9 cellular contexts compared by ENCODE assay signal in genomic region chr22:41023299-41023623, GRCh38.
A peak's percentile ranks its signal among the peaks of the same experiment; 100 is the strongest.
DNase-seq lines count a peak whose midpoint lies in the region; ATAC-seq and TF ChIP-seq lines count a peak whose summit lies in the region.
"Had no signal": no experiment of that assay in that cellular context is flagged by ENCODE, and none has a peak within 500 bp of the region (broad histone marks: within the 10 kb centered on the region; RNA-seq: fewer than 3 reads in every experiment).

No MANE protein-coding gene starts in this region.

- no peak for ATAC-seq in GM19463 (IDR thresholded peaks at IDR 0.05; ENCODE audit: unreplicated experiment)

- no peaks in the 10 kb centered on the region for H3K27me3 Mint-ChIP-seq in activated T-cell treated with anti-CD3 and anti-CD28 coated beads, Interleukin-2, amount 50 U/mL, for 24 hours

- H3K9me3 ChIP-seq in SU-DHL-6 (ENCODE audit: insufficient read depth, low read length) (no peaks in the 10 kb centered on the region), iPS-18a (ENCODE audit: control insufficient read depth, low read depth, low read length) (no peaks in the 10 kb centered on the region), stomach (no peaks in the 10 kb centered on the region)

- no peaks in the 10 kb centered on the region for H4K20me1 ChIP-seq in SU-DHL-6 (ENCODE audit: low read depth, low read length)

- no peak for TF ChIP-seq EP300 in stomach (IDR thresholded peaks at IDR 0.05)

- no peak for DNase-seq in activated T-cell treated with anti-CD3 and anti-CD28 coated beads, Interleukin-2, amount 50 U/mL, for 24 hours
- DNase-seq in activated T-cell treated with anti-CD3 and anti-CD28 coated beads, Interleukin-2, amount 50 U/mL, for 1 hour: no peak
- no peak for DNase-seq in stomach
- DNase-seq in midbrain (lab: John Stamatoyannopoulos, UW): no peak
- no peak for DNase-seq in NOMO-1 treated with dmso at 0.1 percent for 144 hours (lab: John Stamatoyannopoulos, UW; ENCODE audit: unreplicated experiment)
- DNase-seq: NCI-H446 had no signal

- H3F3A ChIP-seq in SU-DHL-6 (ENCODE audit: insufficient read depth): peaks cover 15% of the 10 kb centered on the region

- H3K27me3 ChIP-seq in SU-DHL-6 (ENCODE audit: low read length): no peaks in the 10 kb centered on the region
- H3K27me3 ChIP-seq in iPS-18a (ENCODE audit: control insufficient read depth, insufficient read depth, low read length): peaks cover 9% of the 10 kb centered on the region
- H3K27me3 ChIP-seq in stomach: no peaks in the 10 kb centered on the region

- peaks cover 20% of the 10 kb centered on the region for H3K4me1 Mint-ChIP-seq in activated T-cell treated with anti-CD3 and anti-CD28 coated beads, Interleukin-2, amount 50 U/mL, for 24 hours (ENCODE audit: low read depth)

- H3K36me3 ChIP-seq in SU-DHL-6 (ENCODE audit: low read length): no peaks in the 10 kb centered on the region
- no peaks in the 10 kb centered on the region for H3K36me3 ChIP-seq in iPS-18a (ENCODE audit: control insufficient read depth, low read depth, low read length)
- H3K36me3 ChIP-seq in stomach: no peaks in the 10 kb centered on the region

- no peaks in the 10 kb centered on the region for H3K79me2 ChIP-seq in SU-DHL-6 (ENCODE audit: insufficient read depth, low read length)

- peaks cover 1% of the 10 kb centered on the region for H3K36me3 Mint-ChIP-seq in activated T-cell treated with anti-CD3 and anti-CD28 coated beads, Interleukin-2, amount 50 U/mL, for 24 hours (ENCODE audit: low read depth)

- no peaks in the 10 kb centered on the region for H3K9me3 Mint-ChIP-seq in activated T-cell treated with anti-CD3 and anti-CD28 coated beads, Interleukin-2, amount 50 U/mL, for 24 hours

- H3K4me3 ChIP-seq in SU-DHL-6 (ENCODE audit: insufficient read depth, low read length, poor library complexity, severe bottlenecking) (no peak overlapping the region), iPS-18a (ENCODE audit: low read length) (peak overlapping the region; percentile 57), stomach (peak overlapping the region in 1 of 4 donors; percentile 60)

- H2AFZ ChIP-seq in SU-DHL-6 (ENCODE audit: low read depth, low read length, severe bottlenecking): no peak overlapping the region

- 45 to 78% (median 51%) methylated on average over 5 of the region's 5 CpGs for WGBS in stomach, 5 donors

- H3K4me3 Mint-ChIP-seq in activated T-cell treated with anti-CD3 and anti-CD28 coated beads, Interleukin-2, amount 50 U/mL, for 24 hours: peak overlapping the region; percentile 74

- intact Hi-C loops in stomach (cut with DNase I; ENCODE audit: low total_unique reads): no loop called here

- TF ChIP-seq CTCF in SU-DHL-6 (IDR thresholded peaks at IDR 0.05; ENCODE audit: insufficient read depth, low read length, poor library complexity, severe bottlenecking) (no peak), stomach (IDR thresholded peaks at IDR 0.05) (no peak)

- H3K4me1 ChIP-seq in iPS-18a (ENCODE audit: control insufficient read depth, low read depth, low read length) (peaks cover 11% of the 10 kb centered on the region), stomach (peaks cover 5 to 27% (median 12%) of the 10 kb centered on the region in 4 donors)

- no peaks in the 10 kb centered on the region for H3K9me2 ChIP-seq in SU-DHL-6 (replicated peaks; ENCODE audit: insufficient read depth, low read length)

- no peak overlapping the region for H3K27ac Mint-ChIP-seq in activated T-cell treated with anti-CD3 and anti-CD28 coated beads, Interleukin-2, amount 50 U/mL, for 24 hours

- H3K27ac ChIP-seq in SU-DHL-6 (ENCODE audit: low read depth, low read length) (0 out of 2 replicates have a peak overlapping the region, but pooled peaks have one; percentile 63), iPS-18a (ENCODE audit: low read length) (no peak overlapping the region), stomach (peak overlapping the region in 4 of 5 donors; percentile 96 to 99 (median 98))

- H3K4me2 ChIP-seq in SU-DHL-6 (ENCODE audit: low read depth, low read length, poor library complexity, severe bottlenecking): no peak overlapping the region

- TF ChIP-seq POLR2A in stomach (IDR thresholded peaks at IDR 0.05): no peak

- H3K9ac ChIP-seq in SU-DHL-6 (ENCODE audit: low read length) (no peak overlapping the region), iPS-18a (ENCODE audit: low read length) (peak overlapping the region; percentile 82)
